ENCODE assay signal across 28 cellular contexts in genomic region chr1:229798558-229798957, GRCh38.
"Had no signal": no experiment of that assay in that cellular context is flagged by ENCODE, and none has a peak within 500 bp of the region (broad histone marks: within the 10 kb centered on the region; RNA-seq: fewer than 3 reads in every experiment).

No MANE protein-coding gene starts in this region.

- H3K9me3 ChIP-seq: esophagus squamous epithelium, gastrocnemius medialis, lower lobe of right lung, mucosa of descending colon had no signal

- H3K36me3 ChIP-seq: esophagus squamous epithelium, gastrocnemius medialis, heart right ventricle, left lung, lower lobe of right lung had no signal

- ATAC-seq: esophagus mucosa, gastrocnemius medialis, heart right ventricle, left cardiac atrium, left lung, left ventricle myocardium superior, lower lobe of right lung, mucosa of descending colon had no signal

- H3K36me3 Mint-ChIP-seq: mesothelial cell of epicardium, naive B cell had no signal

- H3K4me1 ChIP-seq: esophagus squamous epithelium, gastrocnemius medialis, heart right ventricle, left lung, lower lobe of right lung had no signal

- H3K4me3 Mint-ChIP-seq: mesothelial cell of epicardium, naive B cell had no signal

- H3K27ac Mint-ChIP-seq: mesothelial cell of epicardium, naive B cell had no signal

- DNase-seq: dermis blood vessel endothelial cell; dorsolateral prefrontal cortex; effector CD4-positive, alpha-beta T cell; effector memory CD4-positive, alpha-beta T cell; erythroblast; esophagus squamous epithelium; foreskin fibroblast; foreskin melanocyte; gastrocnemius medialis; glutamatergic neuron; head of caudate nucleus; heart right ventricle; hippocampal formation; left cardiac atrium; left ventricle myocardium superior; lower lobe of right lung; mesenchymal stem cell; mucosa of descending colon; naive B cell had no signal

- H3K4me1 Mint-ChIP-seq: mesothelial cell of epicardium had no signal

- H3K4me3 ChIP-seq: coronary artery, dorsolateral prefrontal cortex, esophagus squamous epithelium, gastrocnemius medialis, heart right ventricle, left lung, lower lobe of right lung, mucosa of descending colon had no signal

- H3K9me3 Mint-ChIP-seq: mesothelial cell of epicardium had no signal

- H3K27me3 ChIP-seq: gastrocnemius medialis had no signal

- H3K27ac ChIP-seq: coronary artery, dorsolateral prefrontal cortex, epithelial cell of prostate, esophagus squamous epithelium, gastrocnemius medialis, heart right ventricle, left lung, lower lobe of right lung had no signal

- FAIRE-seq: colon, endothelial cell of umbilical vein, islet of Langerhans, keratinocyte had no signal
